33 cellular contexts compared by ENCODE assay signal in genomic region chr1:25170439-25170838, GRCh38.
"Had no signal": no experiment of that assay in that cellular context is flagged by ENCODE, and none has a peak within 500 bp of the region (broad histone marks: within the 10 kb centered on the region; RNA-seq: fewer than 3 reads in every experiment).

No MANE protein-coding gene starts in this region.

- H3K4me1 Mint-ChIP-seq: activated B cell treated with CpG ODN at 0.5 μM for 24 hours; activated CD4-positive, alpha-beta T cell treated with anti-CD3 and anti-CD28 coated beads for 36 hours; activated CD4-positive, alpha-beta T cell treated with anti-CD3 and anti-CD28 coated beads, Interleukin-2, amount 10 ng/mL, durations not matched to agents 24 days and 14 days; activated naive CD8-positive, alpha-beta T cell treated with anti-CD3 and anti-CD28 coated beads for 36 hours; activated naive CD8-positive, alpha-beta T cell treated with anti-CD3 and anti-CD28 coated beads, Interleukin-2, amount 50 U/mL, for 24 hours; activated T-helper 17 cell treated with anti-CD3 and anti-CD28 coated beads, Interleukin-2, amount 50 U/mL, for 72 hours; T-helper 17 cell had no signal

- H3K4me3 Mint-ChIP-seq: activated B cell treated with CpG ODN at 0.5 μM for 24 hours; activated CD4-positive, alpha-beta memory T cell treated with anti-CD3 and anti-CD28 coated beads for 36 hours; activated CD4-positive, alpha-beta T cell treated with anti-CD3 and anti-CD28 coated beads for 36 hours; activated CD4-positive, alpha-beta T cell treated with anti-CD3 and anti-CD28 coated beads, Interleukin-2, amount 10 ng/mL, durations not matched to agents 24 days and 14 days; activated CD8-positive, alpha-beta T cell treated with anti-CD3 and anti-CD28 coated beads, Interleukin-2, amount 10 ng/mL, durations not matched to agents 7 days and 5 days; activated naive CD4-positive, alpha-beta T cell treated with anti-CD3 and anti-CD28 coated beads for 36 hours; activated naive CD4-positive, alpha-beta T cell treated with anti-CD3 and anti-CD28 coated beads, Interleukin-2, amount 50 U/mL, for 24 hours; activated naive CD8-positive, alpha-beta T cell treated with anti-CD3 and anti-CD28 coated beads for 36 hours; activated naive CD8-positive, alpha-beta T cell treated with anti-CD3 and anti-CD28 coated beads, Interleukin-2, amount 50 U/mL, for 24 hours; activated T-cell treated with anti-CD3 and anti-CD28 coated beads, Interleukin-2, amount 50 U/mL, for 4 hours; activated T-helper 17 cell treated with anti-CD3 and anti-CD28 coated beads, Interleukin-2, amount 50 U/mL, for 72 hours; effector memory CD8-positive, alpha-beta T cell; T-helper 17 cell; T-helper 2 cell treated with Interferon-gamma antibody and Interleukin-4, amounts not matched to agents 5 μg/mL and 100 μg/mL, for 36 hours had no signal

- H3K9me3 Mint-ChIP-seq: activated B cell treated with CpG ODN at 0.5 μM for 24 hours; activated CD4-positive, alpha-beta memory T cell treated with anti-CD3 and anti-CD28 coated beads for 36 hours; activated CD4-positive, alpha-beta T cell treated with anti-CD3 and anti-CD28 coated beads, Interleukin-2, amount 10 ng/mL, durations not matched to agents 24 days and 14 days; activated naive CD4-positive, alpha-beta T cell treated with anti-CD3 and anti-CD28 coated beads for 36 hours; activated naive CD4-positive, alpha-beta T cell treated with anti-CD3 and anti-CD28 coated beads, Interleukin-2, amount 50 U/mL, for 24 hours; activated naive CD8-positive, alpha-beta T cell treated with anti-CD3 and anti-CD28 coated beads for 36 hours; activated naive CD8-positive, alpha-beta T cell treated with anti-CD3 and anti-CD28 coated beads, Interleukin-2, amount 50 U/mL, for 24 hours; activated T-cell treated with anti-CD3 and anti-CD28 coated beads, Interleukin-2, amount 50 U/mL, for 4 hours; effector memory CD8-positive, alpha-beta T cell; T-helper 2 cell treated with Interferon-gamma antibody and Interleukin-4, amounts not matched to agents 5 μg/mL and 100 μg/mL, for 36 hours had no signal

- H3K36me3 Mint-ChIP-seq: activated CD4-positive, alpha-beta memory T cell treated with anti-CD3 and anti-CD28 coated beads for 36 hours; activated naive CD4-positive, alpha-beta T cell treated with anti-CD3 and anti-CD28 coated beads, Interleukin-2, amount 50 U/mL, for 24 hours; activated naive CD8-positive, alpha-beta T cell treated with anti-CD3 and anti-CD28 coated beads for 36 hours had no signal

- H3K27ac Mint-ChIP-seq: activated B cell treated with CpG ODN at 0.5 μM for 24 hours; activated CD4-positive, alpha-beta memory T cell treated with anti-CD3 and anti-CD28 coated beads for 36 hours; activated CD4-positive, alpha-beta T cell treated with anti-CD3 and anti-CD28 coated beads for 36 hours; activated CD4-positive, alpha-beta T cell treated with anti-CD3 and anti-CD28 coated beads, Interleukin-2, amount 10 ng/mL, durations not matched to agents 24 days and 14 days; activated CD8-positive, alpha-beta T cell treated with anti-CD3 and anti-CD28 coated beads, Interleukin-2, amount 10 ng/mL, durations not matched to agents 7 days and 5 days; activated naive CD4-positive, alpha-beta T cell treated with anti-CD3 and anti-CD28 coated beads for 36 hours; activated naive CD4-positive, alpha-beta T cell treated with anti-CD3 and anti-CD28 coated beads, Interleukin-2, amount 50 U/mL, for 24 hours; activated naive CD8-positive, alpha-beta T cell treated with anti-CD3 and anti-CD28 coated beads for 36 hours; activated naive CD8-positive, alpha-beta T cell treated with anti-CD3 and anti-CD28 coated beads, Interleukin-2, amount 50 U/mL, for 24 hours; activated T-helper 17 cell treated with anti-CD3 and anti-CD28 coated beads, Interleukin-2, amount 50 U/mL, for 72 hours; effector memory CD8-positive, alpha-beta T cell; T-helper 17 cell; T-helper 2 cell treated with Interferon-gamma antibody and Interleukin-4, amounts not matched to agents 5 μg/mL and 100 μg/mL, for 36 hours had no signal

- H3K4me3 ChIP-seq: adrenal gland, body of pancreas, esophagus squamous epithelium, gastroesophageal sphincter, heart right ventricle had no signal

- H3K27ac ChIP-seq: adrenal gland, body of pancreas, esophagus squamous epithelium, gastroesophageal sphincter, heart right ventricle, WERI-Rb-1 had no signal

- H3K36me3 ChIP-seq: adrenal gland, esophagus squamous epithelium, gastroesophageal sphincter, heart right ventricle, WERI-Rb-1 had no signal

- H3K27me3 Mint-ChIP-seq: activated CD4-positive, alpha-beta memory T cell treated with anti-CD3 and anti-CD28 coated beads for 36 hours; activated CD4-positive, alpha-beta T cell treated with anti-CD3 and anti-CD28 coated beads for 36 hours; activated naive CD4-positive, alpha-beta T cell treated with anti-CD3 and anti-CD28 coated beads, Interleukin-2, amount 50 U/mL, for 24 hours; activated naive CD8-positive, alpha-beta T cell treated with anti-CD3 and anti-CD28 coated beads for 36 hours; activated naive CD8-positive, alpha-beta T cell treated with anti-CD3 and anti-CD28 coated beads, Interleukin-2, amount 50 U/mL, for 24 hours; activated T-helper 17 cell treated with anti-CD3 and anti-CD28 coated beads, Interleukin-2, amount 50 U/mL, for 72 hours; effector memory CD8-positive, alpha-beta T cell; T-helper 17 cell had no signal

- ATAC-seq: activated CD4-positive, alpha-beta T cell treated with anti-CD3 and anti-CD28 coated beads for 36 hours; activated CD8-positive, alpha-beta T cell treated with anti-CD3 and anti-CD28 coated beads, Interleukin-2, amount 10 ng/mL, durations not matched to agents 7 days and 5 days; activated naive CD8-positive, alpha-beta T cell treated with anti-CD3 and anti-CD28 coated beads, Interleukin-2, amount 50 U/mL, for 24 hours; activated T-cell treated with anti-CD3 and anti-CD28 coated beads, Interleukin-2, amount 50 U/mL, for 4 hours; activated T-helper 17 cell treated with anti-CD3 and anti-CD28 coated beads, Interleukin-2, amount 50 U/mL, for 72 hours; body of pancreas; effector memory CD8-positive, alpha-beta T cell; gastroesophageal sphincter; heart right ventricle; T-helper 17 cell had no signal

- DNase-seq: activated B cell treated with CpG ODN at 0.5 μM for 24 hours; activated CD4-positive, alpha-beta memory T cell treated with anti-CD3 and anti-CD28 coated beads for 36 hours; activated CD4-positive, alpha-beta T cell treated with anti-CD3 and anti-CD28 coated beads for 36 hours; activated CD4-positive, alpha-beta T cell treated with anti-CD3 and anti-CD28 coated beads, Interleukin-2, amount 10 ng/mL, durations not matched to agents 24 days and 14 days; activated CD4-positive, CD25-positive, alpha-beta regulatory T cell treated with anti-CD3 and anti-CD28 coated beads, Interleukin-2, amount 50 U/mL, for 72 hours; activated CD8-positive, alpha-beta T cell treated with anti-CD3 and anti-CD28 coated beads, Interleukin-2, amount 10 ng/mL, durations not matched to agents 7 days and 5 days; activated effector memory CD4-positive, alpha-beta T cell treated with Interleukin-2 at 50 U/mL for 16 hours; activated gamma-delta T cell treated with Interleukin-2 at 50 U/mL for 16 hours; activated naive CD4-positive, alpha-beta T cell treated with anti-CD3 and anti-CD28 coated beads for 36 hours; activated naive CD8-positive, alpha-beta T cell treated with anti-CD3 and anti-CD28 coated beads for 36 hours; activated naive CD8-positive, alpha-beta T cell treated with anti-CD3 and anti-CD28 coated beads, Interleukin-2, amount 50 U/mL, for 24 hours; activated T-cell treated with anti-CD3 and anti-CD28 coated beads, Interleukin-2, amount 50 U/mL, for 4 hours; adrenal gland; amygdala; aorta; body of pancreas; caudate nucleus; cortex of kidney; dermis blood vessel endothelial cell; effector CD4-positive, alpha-beta T cell; effector memory CD8-positive, alpha-beta T cell; erythroblast; esophagus squamous epithelium; foreskin melanocyte; heart right ventricle; T-helper 1 cell; T-helper 17 cell; T1000; WERI-Rb-1 had no signal

- H3K9me3 ChIP-seq: adrenal gland, body of pancreas, esophagus squamous epithelium, gastroesophageal sphincter, heart right ventricle had no signal

- H3K4me1 ChIP-seq: adrenal gland, esophagus squamous epithelium, gastroesophageal sphincter, heart right ventricle had no signal
